In genomic region chr7:101858437-101859385, GRCh38 we compare ENCODE assay signal across 13 cellular contexts. TPM values are rescaled to one million over a fixed set of nuclear protein-coding genes. Genes with fewer than 3 reads are reported as not detected.
DNase-seq lines count a peak whose midpoint lies in the region; ATAC-seq and TF ChIP-seq lines count a peak whose summit lies in the region.
"Had no signal": no experiment of that assay in that cellular context is flagged by ENCODE, and none has a peak within 500 bp of the region (broad histone marks: within the 10 kb centered on the region; RNA-seq: fewer than 3 reads in every experiment).

No MANE protein-coding gene starts in this region.

- peak overlapping the region; percentile 67 for H3K27ac Mint-ChIP-seq in HFFc6
- peak overlapping the region; percentile 54 for H3K27ac Mint-ChIP-seq in endodermal cell
- H3K27ac Mint-ChIP-seq in nephron progenitor cell: peak overlapping the region; percentile 81

- DNase-seq in HFFc6: no peak
- DNase-seq in endodermal cell: no peak
- DNase-seq in nephron progenitor cell: no peak
- no peak for DNase-seq in NCI-H187 treated with DMSO at 0.1 percent for 48 hours (lab: John Stamatoyannopoulos, UW)
- DNase-seq in SIG-M5 (lab: John Stamatoyannopoulos, UW): no peak
- DNase-seq in activated naive CD4-positive, alpha-beta T cell treated with anti-CD3 and anti-CD28 coated beads, Interleukin-2, amount 50 U/mL, for 16 hours: no peak
- DNase-seq: activated CD4-positive, alpha-beta T cell treated with anti-CD3 and anti-CD28 coated beads, Interleukin-2, amount 50 U/mL, for 48 hours; amniotic stem cell; COR-L47; effector CD8-positive, alpha-beta T cell; NCI-H187 had no signal

- H3K9ac ChIP-seq in endodermal cell (ENCODE audit: extremely low read depth, low read length, poor library complexity, severe bottlenecking): no peak overlapping the region

- H3K9me3 Mint-ChIP-seq in HFFc6 (no peaks in the 10 kb centered on the region), endodermal cell (no peaks in the 10 kb centered on the region), nephron progenitor cell (no peaks in the 10 kb centered on the region)

- no peak for ATAC-seq in HG02840 (IDR thresholded peaks at IDR 0.05; ENCODE audit: low FRiP score, unreplicated experiment)

- H3K4me3 ChIP-seq in ACC112 (ENCODE audit: low read depth, low read length) (no peak overlapping the region; the same call in 1 of the 2 replicates), endodermal cell (ENCODE audit: low read length) (no peak overlapping the region)

- H3K4me1 Mint-ChIP-seq in HFFc6 (ENCODE audit: low read depth) (peaks cover 35% of the 10 kb centered on the region), endodermal cell (peaks cover 57% of the 10 kb centered on the region), nephron progenitor cell (peaks cover 95% of the 10 kb centered on the region)

- peak overlapping the region; percentile 76 for H3K27ac ChIP-seq in ACC112 (ENCODE audit: low read depth, low read length)
- no peak overlapping the region for H3K27ac ChIP-seq in endodermal cell (ENCODE audit: low read depth, low read length)

- H3K4me1 ChIP-seq in ACC112 (ENCODE audit: control insufficient read depth, insufficient read depth, low read length, unreplicated experiment) (peaks cover 23% of the 10 kb centered on the region), endodermal cell (ENCODE audit: control insufficient read depth, insufficient read depth, low read length) (no peaks in the 10 kb centered on the region)

- no peak for TF ChIP-seq CTCF in HFFc6 (IDR thresholded peaks at IDR 0.05)
- TF ChIP-seq CTCF in endodermal cell (conservative IDR thresholded peaks at IDR 0.05): no peak
- no peak for TF ChIP-seq CTCF in nephron progenitor cell (IDR thresholded peaks at IDR 0.05)

- H3K27me3 ChIP-seq in ACC112 (ENCODE audit: insufficient read depth, low read length) (no peaks in the 10 kb centered on the region), endodermal cell (ENCODE audit: control insufficient read depth, insufficient read depth, low read length, poor library complexity, severe bottlenecking) (no peaks in the 10 kb centered on the region)

- peak overlapping the region; percentile 47 for H2AFZ ChIP-seq in ACC112 (ENCODE audit: low read length, unreplicated experiment)

- H3K36me3 Mint-ChIP-seq in HFFc6 (ENCODE audit: low read depth) (no peaks in the 10 kb centered on the region; the same call in 1 of the 2 replicates), endodermal cell (ENCODE audit: low read depth) (peaks cover 5% of the 10 kb centered on the region), nephron progenitor cell (ENCODE audit: low read depth) (peaks cover 16% of the 10 kb centered on the region)

- H3K79me2 ChIP-seq in ACC112 (ENCODE audit: control insufficient read depth, insufficient read depth, low read length, unreplicated experiment): peaks cover 53% of the 10 kb centered on the region

- no peak overlapping the region for H3K4me3 Mint-ChIP-seq in HFFc6
- H3K4me3 Mint-ChIP-seq in endodermal cell: no peak overlapping the region
- peak overlapping the region; percentile 18 for H3K4me3 Mint-ChIP-seq in nephron progenitor cell

- no peaks in the 10 kb centered on the region for H3K36me3 ChIP-seq in ACC112 (ENCODE audit: insufficient read depth, low read length)
- H3K36me3 ChIP-seq in endodermal cell (ENCODE audit: control insufficient read depth, insufficient read depth, low read length): peaks cover 5% of the 10 kb centered on the region

- H3K9me3 ChIP-seq in endodermal cell (ENCODE audit: control insufficient read depth, low read length): no peaks in the 10 kb centered on the region

- H3K27me3 Mint-ChIP-seq in HFFc6 (ENCODE audit: insufficient read depth): no peaks in the 10 kb centered on the region; the same call in 1 of the 2 replicates
- H3K27me3 Mint-ChIP-seq in endodermal cell (ENCODE audit: insufficient read depth): no peaks in the 10 kb centered on the region
- H3K27me3 Mint-ChIP-seq in nephron progenitor cell (ENCODE audit: low read depth, poor library complexity): peaks cover 5% of the 10 kb centered on the region

- 88 to 91% methylated on average over 17 to 20 of the region's 20 CpGs for WGBS in endodermal cell (ENCODE audit: insufficient coverage in 1 of 2, insufficient read length in 1 of 2), 2 experiments

RNA-seq across cellular contexts. Expression of gene CUX1, which starts 41.3 kb away (rescaled TPM):
- 10 to 100 TPM; 46.9 to 64.2 (median 51.6) TPM for total RNA-seq in HFFc6 (2021; fragmentation: NEBNext Ultra II Directional; extraction: Animal tissue kit (Norgen Biotek cat#: 25700))
- total RNA-seq in endodermal cell: 100 to 1,000 TPM in 1 of 2 donors, 10 to 100 TPM in 1; 85.1 to 108 TPM
- 49.5 TPM for polyA plus RNA-seq in endodermal cell (2013, experiment 1 of 2)
- polyA plus RNA-seq in endodermal cell (2013, experiment 2 of 2): 50.8 TPM
